ENCODE assay signal across 8 cellular contexts in the genomic region with DNA sequence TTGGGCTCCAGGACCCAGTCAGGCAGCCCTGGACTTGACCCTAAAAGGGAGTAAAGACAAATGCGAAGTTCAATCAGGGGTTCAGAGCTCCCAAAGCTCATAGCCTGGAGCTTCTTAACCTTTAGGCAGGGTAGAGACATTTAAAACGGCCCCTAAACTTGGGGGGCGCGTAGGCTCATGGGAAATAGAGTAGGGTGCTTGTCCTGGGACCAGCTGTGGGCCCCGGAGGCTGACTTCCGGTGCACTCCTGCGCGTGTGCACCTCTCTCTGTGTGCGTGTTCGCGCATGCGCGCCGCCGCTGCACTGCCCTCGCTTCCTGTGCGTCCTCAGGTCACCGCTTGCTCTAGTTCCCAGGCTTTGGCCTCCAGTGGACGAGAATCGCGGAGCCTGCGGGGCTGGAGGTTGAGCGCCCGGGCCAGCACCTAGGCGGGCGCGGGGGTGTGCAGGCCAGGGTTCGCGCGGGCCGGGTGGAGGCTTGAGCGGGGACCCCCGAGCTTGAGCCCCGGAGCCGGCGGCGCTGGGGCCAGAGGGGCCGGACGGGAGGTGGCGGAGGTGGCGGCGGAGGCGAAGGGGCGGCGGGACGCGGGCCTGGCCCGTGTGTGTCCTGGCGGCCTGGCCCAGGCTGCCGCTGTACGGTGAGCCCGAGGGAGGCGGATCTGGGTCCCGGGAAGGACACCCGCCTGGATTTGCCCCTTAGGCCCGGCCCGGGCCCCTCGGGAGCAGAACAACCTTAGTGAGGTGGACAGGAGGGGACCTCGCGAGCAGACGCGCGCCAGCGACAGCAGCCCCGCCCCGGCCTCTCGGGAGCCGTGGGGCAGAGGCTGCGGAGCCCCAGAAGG. TPM values are rescaled to one million over a fixed set of nuclear protein-coding genes. Genes with fewer than 3 reads are reported as not detected.
DNase-seq lines count a peak whose midpoint lies in the region; ATAC-seq and TF ChIP-seq lines count a peak whose summit lies in the region.

A gene (plus strand): TSS at position 303 of the 839 bp plus-strand sequence. CDS start 2,217 bp downstream, outside the sequence.

- peak within 1 kb of the TSS; percentile 90 for H3K4me3 Mint-ChIP-seq in GM23338
- H3K4me3 Mint-ChIP-seq in naive thymus-derived CD8-positive, alpha-beta T cell: peak within 1 kb of the TSS; percentile 91 to 97 (median 94)
- H3K4me3 Mint-ChIP-seq in stimulated activated naive B cell treated with anti-CD40 and anti-IgM and Interleukin-4, amounts not matched to agents 10 μg/mL and 1 μg/mL and 100 μg/mL, for 72 hours: peak within 1 kb of the TSS; percentile 93 to 95

- no peak within 1 kb of the TSS for H3K27ac ChIP-seq in GM23338 (ENCODE audit: low read depth)

- peaks cover 20% of the 10 kb centered on the region for H3K79me2 ChIP-seq in GM23338 (replicated peaks; ENCODE audit: insufficient read depth)

- no peaks in the 10 kb centered on the region for H3K9me2 ChIP-seq in GM23338 (ENCODE audit: insufficient read depth)

- peaks cover 42% of the 10 kb centered on the region for H3K36me3 Mint-ChIP-seq in GM23338 (ENCODE audit: low read depth)
- peaks cover 7 to 31% (median 23%) of the 10 kb centered on the region in 3 donors for H3K36me3 Mint-ChIP-seq in naive thymus-derived CD8-positive, alpha-beta T cell
- H3K36me3 Mint-ChIP-seq in stimulated activated naive B cell treated with anti-CD40 and anti-IgM and Interleukin-4, amounts not matched to agents 10 μg/mL and 1 μg/mL and 100 μg/mL, for 72 hours: peaks cover 30 to 43% of the 10 kb centered on the region in 2 donors

- H3K4me1 Mint-ChIP-seq in GM23338: peaks cover 6% of the 10 kb centered on the region
- peaks cover 21 to 60% (median 47%) of the 10 kb centered on the region in 4 donors for H3K4me1 Mint-ChIP-seq in naive thymus-derived CD8-positive, alpha-beta T cell
- H3K4me1 Mint-ChIP-seq in stimulated activated naive B cell treated with anti-CD40 and anti-IgM and Interleukin-4, amounts not matched to agents 10 μg/mL and 1 μg/mL and 100 μg/mL, for 72 hours: peaks cover 3 to 29% of the 10 kb centered on the region in 2 donors

- H3K4me2 ChIP-seq in GM23338: peak within 1 kb of the TSS; percentile 90

- TF ChIP-seq CTCF in GM23338 (conservative IDR thresholded peaks at IDR 0.05; ENCODE audit: low read depth in 2 of 2): no peak
- TF ChIP-seq CTCF in fibroblast of mammary gland (conservative IDR thresholded peaks at IDR 0.05; ENCODE audit: control insufficient read depth, insufficient read depth, low read depth, low read length): no peak

- H2AFZ ChIP-seq in GM23338: peak within 1 kb of the TSS; percentile 70

- H3K4me1 ChIP-seq in GM23338 (ENCODE audit: insufficient read depth): no peaks in the 10 kb centered on the region

- ATAC-seq in GM23338: peak; percentile 98
- ATAC-seq in naive thymus-derived CD8-positive, alpha-beta T cell: peak; percentile 98 to 99
- ATAC-seq in stimulated activated naive B cell treated with anti-CD40 and anti-IgM and Interleukin-4, amounts not matched to agents 10 μg/mL and 1 μg/mL and 100 μg/mL, for 72 hours (replicated peaks): peak; percentile 99 to 100

- POLR2A ChIA-PET in naive thymus-derived CD8-positive, alpha-beta T cell (lab: Charles Lee): interaction anchor here (0.8 to 1.5 kb wide), 6 partner anchors 41 to 404 kb away, joined by 3 to 5 read pairs (median 4); a partner anchor contains a TSS

- H3K4me3 ChIP-seq in GM23338: peak within 1 kb of the TSS; percentile 85
- H3K4me3 ChIP-seq in fibroblast of mammary gland (ENCODE audit: control insufficient read depth, low read depth, low read length): peak within 1 kb of the TSS; percentile 72

- H3K9me3 Mint-ChIP-seq in GM23338: peaks cover 34% of the 10 kb centered on the region
- H3K9me3 Mint-ChIP-seq in naive thymus-derived CD8-positive, alpha-beta T cell: peaks cover 0 to 7% (median 3%) of the 10 kb centered on the region in 9 donors
- peaks cover 0 to 4% of the 10 kb centered on the region in 2 donors for H3K9me3 Mint-ChIP-seq in stimulated activated naive B cell treated with anti-CD40 and anti-IgM and Interleukin-4, amounts not matched to agents 10 μg/mL and 1 μg/mL and 100 μg/mL, for 72 hours

- no peaks in the 10 kb centered on the region for H3K27me3 ChIP-seq in GM23338 (ENCODE audit: insufficient read depth)

- H3K27ac Mint-ChIP-seq in GM23338: peak within 1 kb of the TSS; percentile 75; the same call in 1 of the 2 replicates
- peak within 1 kb of the TSS; percentile 88 to 97 (median 95) for H3K27ac Mint-ChIP-seq in naive thymus-derived CD8-positive, alpha-beta T cell
- peak within 1 kb of the TSS; percentile 96 for H3K27ac Mint-ChIP-seq in stimulated activated naive B cell treated with anti-CD40 and anti-IgM and Interleukin-4, amounts not matched to agents 10 μg/mL and 1 μg/mL and 100 μg/mL, for 72 hours

- peak; percentile 94 for DNase-seq in EH (ENCODE audit: low read depth)
- DNase-seq in GM23338 (ENCODE audit: low spot score): peak; percentile 98
- DNase-seq in Kasumi-1 (lab: John Stamatoyannopoulos, UW): peak; percentile 81 to 86
- DNase-seq in RPMI8226: peak; percentile 99
- peak; percentile 69 to 74 for DNase-seq in activated T-helper 1 cell treated with anti-CD3 and anti-CD28 coated beads, Interleukin-2, amount 50 U/mL, for 16 hours (ENCODE audit: low read depth in 1 of 2, low spot score in 1 of 2)
- DNase-seq in fibroblast of mammary gland (ENCODE audit: low read depth): peak; percentile 92
- DNase-seq in naive thymus-derived CD8-positive, alpha-beta T cell: peak; percentile 81 to 96 (median 88)
- DNase-seq in stimulated activated naive B cell treated with anti-CD40 and anti-IgM and Interleukin-4, amounts not matched to agents 10 μg/mL and 1 μg/mL and 100 μg/mL, for 72 hours: peak; percentile 93

- H3K27me3 Mint-ChIP-seq in GM23338 (ENCODE audit: insufficient read depth, low read depth, poor library complexity): peaks cover 16% of the 10 kb centered on the region
- H3K27me3 Mint-ChIP-seq in naive thymus-derived CD8-positive, alpha-beta T cell: no peaks in the 10 kb centered on the region
- H3K27me3 Mint-ChIP-seq in stimulated activated naive B cell treated with anti-CD40 and anti-IgM and Interleukin-4, amounts not matched to agents 10 μg/mL and 1 μg/mL and 100 μg/mL, for 72 hours: no peaks in the 10 kb centered on the region

- H3F3A ChIP-seq in GM23338 (replicated peaks; ENCODE audit: low read depth): no peaks in the 10 kb centered on the region

- peaks cover 14% of the 10 kb centered on the region for H3K36me3 ChIP-seq in GM23338 (ENCODE audit: insufficient read depth)

- H4K20me1 ChIP-seq in GM23338 (replicated peaks; ENCODE audit: insufficient read depth): no peaks in the 10 kb centered on the region

TF ChIP-seq in GM23338, 12 proteins besides CTCF, POLR2A, EP300 and RAD21 (continues in another document):
- no peak for TF ChIP-seq ZNF114 (CRISPR knock-in tag; IDR thresholded peaks at IDR 0.05)
- peak; percentile 98 for TF ChIP-seq JUNB (IDR thresholded peaks at IDR 0.05; ENCODE audit: unreplicated experiment)
- TF ChIP-seq, protein P1, sequence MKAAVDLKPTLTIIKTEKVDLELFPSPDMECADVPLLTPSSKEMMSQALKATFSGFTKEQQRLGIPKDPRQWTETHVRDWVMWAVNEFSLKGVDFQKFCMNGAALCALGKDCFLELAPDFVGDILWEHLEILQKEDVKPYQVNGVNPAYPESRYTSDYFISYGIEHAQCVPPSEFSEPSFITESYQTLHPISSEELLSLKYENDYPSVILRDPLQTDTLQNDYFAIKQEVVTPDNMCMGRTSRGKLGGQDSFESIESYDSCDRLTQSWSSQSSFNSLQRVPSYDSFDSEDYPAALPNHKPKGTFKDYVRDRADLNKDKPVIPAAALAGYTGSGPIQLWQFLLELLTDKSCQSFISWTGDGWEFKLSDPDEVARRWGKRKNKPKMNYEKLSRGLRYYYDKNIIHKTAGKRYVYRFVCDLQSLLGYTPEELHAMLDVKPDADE (IDR thresholded peaks at IDR 0.05): peak; percentile 81
- peak; percentile 92 for TF ChIP-seq POLR2AphosphoS5 (IDR thresholded peaks at IDR 0.05; ENCODE audit: low read depth)

RNA-seq across cellular contexts. Expression of the gene that starts here (rescaled TPM):
- total RNA-seq in GM23338 (2014; rRNA removed; shearing (Covaris generic)): 15.1 and 15.2 TPM in 2 replicates
- 6.3 and 6.5 TPM in 2 replicates for polyA plus RNA-seq in GM23338 (2016; fragmentation: Nextera tagmentation; extraction: Ambion mirVana)
- total RNA-seq in naive thymus-derived CD8-positive, alpha-beta T cell: 10 to 100 TPM; 22.8 to 23.9 TPM
- 1 to 10 TPM; 3.2 to 3.5 (median 3.3) TPM for polyA plus RNA-seq in naive thymus-derived CD8-positive, alpha-beta T cell
